21 cellular contexts compared by ENCODE assay signal in genomic region chr2:7838636-7839035, GRCh38.
DNase-seq lines count a peak whose midpoint lies in the region; TF ChIP-seq lines count a peak whose summit lies in the region.
"Had no signal": no experiment of that assay in that cellular context is flagged by ENCODE, and none has a peak within 500 bp of the region (broad histone marks: within the 10 kb centered on the region; RNA-seq: fewer than 3 reads in every experiment).

No MANE protein-coding gene starts in this region.

- TF ChIP-seq POLR2A in esophagus muscularis mucosa (IDR thresholded peaks at IDR 0.05; ENCODE audit: low read depth), result no peak

- no peak overlapping the region for H3K18ac ChIP-seq in trophoblast cell (ENCODE audit: low read length)

- H2BK5ac ChIP-seq in trophoblast cell (ENCODE audit: low read depth, low read length, poor library complexity), result no peak overlapping the region

- H3K79me1 ChIP-seq in trophoblast cell (ENCODE audit: low read length), result no peaks in the 10 kb centered on the region

- H3K36me3 ChIP-seq in esophagus muscularis mucosa (no peaks in the 10 kb centered on the region), trophoblast cell (ENCODE audit: control insufficient read depth in 1 of 2, insufficient read depth in 2 of 2, low read length in 2 of 2) (no peaks in the 10 kb centered on the region), left ventricle myocardium inferior (no peaks in the 10 kb centered on the region)
- H3K36me3 ChIP-seq: BE2C had no signal

- H3K79me2 ChIP-seq in trophoblast cell (ENCODE audit: control insufficient read depth, insufficient read depth, low read length, poor library complexity), result no peaks in the 10 kb centered on the region

- intact Hi-C loops in esophagus muscularis mucosa (cut with DNase I) (no loop called here), left ventricle myocardium inferior (cut with micrococcal nuclease) (no loop called here)

- H4K91ac ChIP-seq in trophoblast cell (ENCODE audit: low read depth, low read length), result peak overlapping the region; percentile 28

- no peak overlapping the region for H3K14ac ChIP-seq in trophoblast cell (ENCODE audit: low read length)

- H3K4me1 ChIP-seq in esophagus muscularis mucosa (no peaks in the 10 kb centered on the region), trophoblast cell (ENCODE audit: control insufficient read depth in 1 of 2, insufficient read depth in 2 of 2, low read length in 2 of 2) (peaks cover 2% of the 10 kb centered on the region in 2 experiments), left ventricle myocardium inferior (peaks cover 5% of the 10 kb centered on the region)
- H3K4me1 ChIP-seq: BE2C had no signal

- H3K9ac ChIP-seq in trophoblast cell (ENCODE audit: low read length), result no peak overlapping the region

- H2AFZ ChIP-seq in trophoblast cell (ENCODE audit: insufficient read depth, low read length, poor library complexity), result no peak overlapping the region

- H2BK120ac ChIP-seq in trophoblast cell (ENCODE audit: insufficient read depth, low read length, poor library complexity), result no peak overlapping the region

- peak; percentile 9 for DNase-seq in A172 (ENCODE audit: low spot score)
- DNase-seq in RPMI7951 (ENCODE audit: low read depth), result peak; percentile 11
- DNase-seq in esophagus muscularis mucosa (ENCODE audit: extremely low spot score), result peak; percentile 55
- no peak for DNase-seq in trophoblast cell
- no peak for DNase-seq in HuH-7.5 (ENCODE audit: low spot score)
- no peak for DNase-seq in left ventricle myocardium inferior
- DNase-seq in DMS53 (lab: John Stamatoyannopoulos, UW), result no peak
- DNase-seq: ACHN; BE2C; CD8-positive, alpha-beta memory T cell; DMS 273 treated with DMSO at 0.1 percent for 48 hours; DMS79 treated with DMSO at 0.1 percent for 48 hours; H7; KG1; MM.1S; NCI-H2029; NCI-H446 treated with DMSO at 0.1 percent for 48 hours; NCI-H526 treated with DMSO at 0.1 percent for 48 hours; SHP77 had no signal

- no peak overlapping the region for H4K12ac ChIP-seq in trophoblast cell (ENCODE audit: low read depth, low read length)

- H3K9me3 ChIP-seq in esophagus muscularis mucosa (no peaks in the 10 kb centered on the region), trophoblast cell (ENCODE audit: insufficient read depth, low read depth, low read length) (peaks cover 2% of the 10 kb centered on the region), left ventricle myocardium inferior (replicated peaks) (peaks cover 5% of the 10 kb centered on the region)
- H3K9me3 ChIP-seq: BE2C had no signal

- no peak overlapping the region for H3K4me2 ChIP-seq in trophoblast cell (ENCODE audit: low read length)

- no peak overlapping the region for H3K23ac ChIP-seq in trophoblast cell (ENCODE audit: low read length)

- no peak overlapping the region for H3K27ac ChIP-seq in esophagus muscularis mucosa (replicated peaks in 1 of 4)
- H3K27ac ChIP-seq in trophoblast cell (ENCODE audit: low read depth, low read length), result no peak overlapping the region
- no peak overlapping the region for H3K27ac ChIP-seq in left ventricle myocardium inferior (replicated peaks)
- H3K27ac ChIP-seq: 22Rv1, RWPE1 had no signal

- 81% methylated on average over 4 of the region's 4 CpGs for WGBS in esophagus muscularis mucosa
- WGBS in trophoblast cell (ENCODE audit: extremely low coverage, insufficient coverage, insufficient read length), result no CpG with 5 or more reads among the region's 4 CpGs

- H3K4me3 ChIP-seq in esophagus muscularis mucosa (no peak overlapping the region), trophoblast cell (ENCODE audit: low read depth, low read length) (no peak overlapping the region), left ventricle myocardium inferior (no peak overlapping the region)

- no peak overlapping the region for H4K8ac ChIP-seq in trophoblast cell (ENCODE audit: low read depth, low read length)

- TF ChIP-seq EP300 in esophagus muscularis mucosa (IDR thresholded peaks at IDR 0.05), result no peak

- H3K4ac ChIP-seq in trophoblast cell (ENCODE audit: low read depth, low read length), result no peak overlapping the region

- TF ChIP-seq CTCF in esophagus muscularis mucosa (IDR thresholded peaks at IDR 0.05) (no peak), left ventricle myocardium inferior (IDR thresholded peaks at IDR 0.05; ENCODE audit: borderline replicate concordance) (no peak)

- no peak overlapping the region for H2AK5ac ChIP-seq in trophoblast cell (ENCODE audit: low read length)

- peak overlapping the region; percentile 63 for H2BK12ac ChIP-seq in trophoblast cell (ENCODE audit: low read length)

- no peaks in the 10 kb centered on the region for H3K27me3 ChIP-seq in esophagus muscularis mucosa
- H3K27me3 ChIP-seq in trophoblast cell (ENCODE audit: insufficient read depth, low read length), result no peaks in the 10 kb centered on the region
- H3K27me3 ChIP-seq in left ventricle myocardium inferior (ENCODE audit: low read depth), result peaks cover 8% of the 10 kb centered on the region
- H3K27me3 ChIP-seq: BE2C had no signal

Comparison
In these comparisons a context has a peak if more than half of its experiments do, and no peak if none do; other contexts are left out.
1. DNase-seq: peak in A172 (single experiment), RPMI7951 (single experiment) and esophagus muscularis mucosa (single experiment); none in trophoblast cell (0 of 2), HuH-7.5 (single experiment), left ventricle myocardium inferior (single experiment) and DMS53 (single experiment).